Comparison of ENCODE assay signal across 1 cellular context in genomic region chr17:17626151-17626805, GRCh38.
A peak's percentile ranks its signal among the peaks of the same experiment; 100 is the strongest.
TF ChIP-seq lines count a peak whose summit lies in the region.

No MANE protein-coding gene starts in this region.

TF ChIP-seq in WTC11, 78 proteins besides CTCF, POLR2A, EP300 and RAD21 (continued from another document):
- peak; percentile 74; the same call in 1 of the 2 replicates for TF ChIP-seq ZBTB43 (CRISPR knock-in tag; IDR thresholded peaks at IDR 0.05)
- TF ChIP-seq MLX (CRISPR knock-in tag; IDR thresholded peaks at IDR 0.05), result no peak
